ENCODE assay signal across 18 cellular contexts in genomic region chr16:80323808-80324195, GRCh38.
A peak's percentile ranks its signal among the peaks of the same experiment; 100 is the strongest.
DNase-seq lines count a peak whose midpoint lies in the region; ATAC-seq, FAIRE-seq and TF ChIP-seq lines count a peak whose summit lies in the region.
"Had no signal": no experiment of that assay in that cellular context is flagged by ENCODE, and none has a peak within 500 bp of the region (broad histone marks: within the 10 kb centered on the region; RNA-seq: fewer than 3 reads in every experiment).

No MANE protein-coding gene starts in this region.

- TF ChIP-seq RAD21 in H1 (IDR thresholded peaks at IDR 0.05 in 1 of 2, conservative IDR thresholded peaks at IDR 0.05 in 1 of 2; ENCODE audit: low read depth in 2 of 2, low read length in 2 of 2) = no peak

- no peak for FAIRE-seq in H1 (lab: Jason Lieb, UNC)
- FAIRE-seq: D721Med, G401.6, GM12891, GM18507, HepG2 had no signal

- H3K23me2 ChIP-seq in H1 (ENCODE audit: low read depth, low read length) = no peaks in the 10 kb centered on the region

- 0 out of 2 replicates have a peak overlapping the region, but pooled peaks have one; percentile 52 for H2BK12ac ChIP-seq in H1 (ENCODE audit: low read depth, low read length)

- H3K4ac ChIP-seq in H1 (replicated peaks; ENCODE audit: insufficient read length, low read depth, low read length) = no peak overlapping the region

- peaks cover 17% of the 10 kb centered on the region for H3K4me1 Mint-ChIP-seq in WTC11
- H3K4me1 Mint-ChIP-seq in stimulated activated naive CD8-positive, alpha-beta T cell treated with anti-CD3 and anti-CD28 coated beads, Interleukin-15, amount 100 ng/mL, for 72 hours = no peaks in the 10 kb centered on the region
- H3K4me1 Mint-ChIP-seq: B cell, IgD-negative memory B cell had no signal

- H3K4me3 ChIP-seq in H1 (ENCODE audit: extremely low read depth in 1 of 4, insufficient read depth in 2 of 4, low read depth in 3 of 4, low read length in 4 of 4) = no peak overlapping the region
- H3K4me3 ChIP-seq in upper lobe of left lung = no peak overlapping the region
- H3K4me3 ChIP-seq: BLaER1 treated with 17β-estradiol and CSF1 and Interleukin-3, amounts not matched to agents 10 nM and 100 nM; GM23248 had no signal

- H3K9me3 ChIP-seq in H1 (ENCODE audit: insufficient read depth in 2 of 2, low read depth in 1 of 2, low read length in 1 of 2) (no peaks in the 10 kb centered on the region), upper lobe of left lung (no peaks in the 10 kb centered on the region)

- H3K36me3 ChIP-seq in H1 (ENCODE audit: control insufficient read depth in 2 of 4, insufficient read depth in 4 of 4, low read length in 3 of 4) (no peaks in the 10 kb centered on the region), upper lobe of left lung (no peaks in the 10 kb centered on the region)
- H3K36me3 ChIP-seq: BLaER1 treated with 17β-estradiol and CSF1 and Interleukin-3, amounts not matched to agents 10 nM and 100 nM had no signal

- H3K56ac ChIP-seq in H1 (replicated peaks; ENCODE audit: insufficient read length, low read depth, low read length) = no peak overlapping the region

- no peak overlapping the region for H3K4me3 Mint-ChIP-seq in WTC11
- H3K4me3 Mint-ChIP-seq in stimulated activated naive CD8-positive, alpha-beta T cell treated with anti-CD3 and anti-CD28 coated beads, Interleukin-15, amount 100 ng/mL, for 72 hours = no peak overlapping the region
- H3K4me3 Mint-ChIP-seq: B cell; CD8-positive, alpha-beta T cell; IgD-negative memory B cell had no signal

- in situ Hi-C loops in GM13976 (cut with MboI; ENCODE audit: low sequenced_read_pairs, unreplicated experiment) = no loop called here

- H3K4me1 ChIP-seq in H1 (replicated peaks in 1 of 4; ENCODE audit: control insufficient read depth in 3 of 4, insufficient read depth in 4 of 4, low read length in 3 of 4) (peaks cover 0 to 15% (median under 1%) of the 10 kb centered on the region in 4 experiments; a peak in 2 of 7 replicates), upper lobe of left lung (no peaks in the 10 kb centered on the region)
- H3K4me1 ChIP-seq: BLaER1 treated with 17β-estradiol and CSF1 and Interleukin-3, amounts not matched to agents 10 nM and 100 nM had no signal

- no peak overlapping the region; the same call in 1 of the 2 replicates for H2BK15ac ChIP-seq in H1 (ENCODE audit: low read length)

- peak overlapping the region; percentile 66 for H4K91ac ChIP-seq in H1 (replicated peaks; ENCODE audit: insufficient read length, low read length)

- H3K23ac ChIP-seq in H1 (ENCODE audit: insufficient read length) = no peak overlapping the region

- ATAC-seq in WTC11 (peak; percentile 56), upper lobe of left lung (ENCODE audit: low FRiP score in 2 of 2) (no peak)
- ATAC-seq in stimulated activated naive CD8-positive, alpha-beta T cell treated with anti-CD3 and anti-CD28 coated beads, Interleukin-15, amount 100 ng/mL, for 72 hours = no peak
- ATAC-seq: CD8-positive, alpha-beta T cell; HepG2 had no signal

- DNase-seq in WTC11 (ENCODE audit: low spot score) = no peak
- DNase-seq in H1 (ENCODE audit: low read depth in 1 of 2, low spot score in 2 of 2) = no peak
- peak; percentile 12 for DNase-seq in iPS-NIHi11 (ENCODE audit: low spot score)
- no peak for DNase-seq in upper lobe of left lung
- DNase-seq in GM13976 (ENCODE audit: low spot score) = no peak
- DNase-seq in stimulated activated naive CD8-positive, alpha-beta T cell treated with anti-CD3 and anti-CD28 coated beads, Interleukin-15, amount 100 ng/mL, for 72 hours = no peak
- no peak for DNase-seq in NCI-H2107 (lab: John Stamatoyannopoulos, UW)
- DNase-seq: CD8-positive, alpha-beta T cell; COR-L47; GM23248 had no signal

- no peaks in the 10 kb centered on the region for H4K20me1 ChIP-seq in H1 (replicated peaks in 1 of 2; ENCODE audit: control insufficient read depth in 1 of 2, insufficient read depth in 2 of 2, low read length in 2 of 2)
- H4K20me1 ChIP-seq: BLaER1 treated with 17β-estradiol and CSF1 and Interleukin-3, amounts not matched to agents 10 nM and 100 nM had no signal

- H3K9ac ChIP-seq in H1 (replicated peaks in 1 of 4; ENCODE audit: extremely low read depth in 1 of 4, low read depth in 3 of 4, low read length in 3 of 4) = no peak overlapping the region
- H3K9ac ChIP-seq: BLaER1 treated with 17β-estradiol and CSF1 and Interleukin-3, amounts not matched to agents 10 nM and 100 nM; GM23248 had no signal

- H3K4me2 ChIP-seq in H1 (ENCODE audit: insufficient read depth in 1 of 2, low read depth in 2 of 2, low read length in 2 of 2) = no peak overlapping the region
- H3K4me2 ChIP-seq: BLaER1 treated with 17β-estradiol and CSF1 and Interleukin-3, amounts not matched to agents 10 nM and 100 nM had no signal

- H3K27ac ChIP-seq in H1 (ENCODE audit: low read depth, low read length) = no peak overlapping the region
- H3K27ac ChIP-seq in upper lobe of left lung = no peak overlapping the region
- H3K27ac ChIP-seq: BLaER1 treated with 17β-estradiol and CSF1 and Interleukin-3, amounts not matched to agents 10 nM and 100 nM; GM23248 had no signal

- no peak for TF ChIP-seq POLR2A in H1 (IDR thresholded peaks at IDR 0.05; ENCODE audit: control extremely low read depth in 1 of 2, low read depth in 2 of 2, low read length in 2 of 2)
- no peak for TF ChIP-seq POLR2A in upper lobe of left lung (IDR thresholded peaks at IDR 0.05)

- CTCF ChIA-PET in WTC11 (lab: Charles Lee) = interaction anchor here (1.2 to 1.4 kb wide), 2 partner anchors 17 to 46 kb away, joined by 3 to 4 read pairs; no protein-coding TSS in a partner anchor
- CTCF ChIA-PET in H1 (lab: Charles Lee; ENCODE audit: partially characterized antibody) = interaction anchor here (0.6 to 3.0 kb wide), 4 partner anchors 18 to 806 kb away, joined by 3 to 9 read pairs (median 3); no protein-coding TSS in a partner anchor

- 89% methylated on average over 2 of the region's 3 CpGs; no CpG with 5 or more reads in 1 of the 2 experiments for WGBS in H1 (ENCODE audit: extremely low coverage in 1 of 2, insufficient coverage in 1 of 2, insufficient read length in 1 of 2, insufficient replicate concordance in 2 of 2, low coverage in 1 of 2, low lambda C conversion rate in 2 of 2, missing lambda C conversion rate in 1 of 2), 2 experiments
- 75 to 94% methylated on average over 2 to 3 of the region's 3 CpGs for WGBS in upper lobe of left lung, 2 donors

- no peak overlapping the region for H3K14ac ChIP-seq in H1 (ENCODE audit: insufficient read length)

- H2BK5ac ChIP-seq in H1 (ENCODE audit: low read depth, low read length) = no peak overlapping the region

- no peak overlapping the region for H3K18ac ChIP-seq in H1 (ENCODE audit: extremely low read depth, low read length)

- 0 out of 7 replicates have a peak, but pooled peaks cover 0 to 2% (median 0%) of the 10 kb centered on the region in 4 experiments for H3K27me3 ChIP-seq in H1 (replicated peaks in 1 of 4; ENCODE audit: control insufficient read depth in 3 of 4, extremely low read depth in 1 of 4, insufficient read depth in 3 of 4, low read length in 3 of 4)
- no peaks in the 10 kb centered on the region for H3K27me3 ChIP-seq in upper lobe of left lung
- H3K27me3 ChIP-seq: BLaER1 treated with 17β-estradiol and CSF1 and Interleukin-3, amounts not matched to agents 10 nM and 100 nM had no signal

- TF ChIP-seq CTCF in WTC11 (IDR thresholded peaks at IDR 0.05) (no peak), H1 (IDR thresholded peaks at IDR 0.05; ENCODE audit: control extremely low read depth in 1 of 3, insufficient read depth in 1 of 3, low read depth in 1 of 3, low read length in 3 of 3) (no peak), upper lobe of left lung (IDR thresholded peaks at IDR 0.05) (no peak), GM13976 (IDR thresholded peaks at IDR 0.05; ENCODE audit: borderline replicate concordance, control extremely low read depth, extremely low read depth, insufficient read depth, missing control alignments) (no peak)

- H3K27me3 Mint-ChIP-seq in WTC11 (ENCODE audit: low read depth) = no peaks in the 10 kb centered on the region
- peaks cover 17% of the 10 kb centered on the region for H3K27me3 Mint-ChIP-seq in stimulated activated naive CD8-positive, alpha-beta T cell treated with anti-CD3 and anti-CD28 coated beads, Interleukin-15, amount 100 ng/mL, for 72 hours

- no peak overlapping the region for H2BK120ac ChIP-seq in H1 (replicated peaks; ENCODE audit: low read depth, low read length)

- no peaks in the 10 kb centered on the region; the same call in 1 of the 2 replicates for H3K9me3 Mint-ChIP-seq in WTC11
- H3K9me3 Mint-ChIP-seq in stimulated activated naive CD8-positive, alpha-beta T cell treated with anti-CD3 and anti-CD28 coated beads, Interleukin-15, amount 100 ng/mL, for 72 hours = peaks cover 0 to under 1% of the 10 kb centered on the region in 2 donors
- H3K9me3 Mint-ChIP-seq: CD8-positive, alpha-beta T cell had no signal

- no peak for TF ChIP-seq EP300 in H1 (IDR thresholded peaks at IDR 0.05; ENCODE audit: borderline replicate concordance in 1 of 2, low read depth in 2 of 2, low read length in 2 of 2)
- no peak for TF ChIP-seq EP300 in upper lobe of left lung (IDR thresholded peaks at IDR 0.05)

- H4K8ac ChIP-seq in H1 (ENCODE audit: extremely low read depth, insufficient read depth, low read length) = no peak overlapping the region

- H3K27ac Mint-ChIP-seq in WTC11 = no peak overlapping the region
- H3K27ac Mint-ChIP-seq in stimulated activated naive CD8-positive, alpha-beta T cell treated with anti-CD3 and anti-CD28 coated beads, Interleukin-15, amount 100 ng/mL, for 72 hours = no peak overlapping the region
- H3K27ac Mint-ChIP-seq: B cell; CD8-positive, alpha-beta T cell; IgD-negative memory B cell had no signal

- H2AFZ ChIP-seq in H1 (ENCODE audit: low read length) = peak overlapping the region; percentile 83; the same call in 1 of the 2 replicates
- H2AFZ ChIP-seq: GM23248 had no signal

- no peak overlapping the region; the same call in 1 of the 2 replicates for H2AK5ac ChIP-seq in H1 (ENCODE audit: low read depth, low read length)

- H3K79me1 ChIP-seq in H1 (ENCODE audit: low read depth, low read length) = no peaks in the 10 kb centered on the region

- no peak overlapping the region for H4K5ac ChIP-seq in H1 (ENCODE audit: insufficient read length, low read depth, low read length)

- POLR2A ChIA-PET in WTC11 (lab: Charles Lee) = no interaction called here
- POLR2A ChIA-PET in H1 (lab: Charles Lee; ENCODE audit: partially characterized antibody) = interaction anchor here (1.0 to 1.1 kb wide), 2 partner anchors 10 to 60 kb away, joined by 3 read pairs; no protein-coding TSS in a partner anchor

- H2BK20ac ChIP-seq in H1 (ENCODE audit: low read length) = no peak overlapping the region

- no peaks in the 10 kb centered on the region for H3K79me2 ChIP-seq in H1 (ENCODE audit: control insufficient read depth in 1 of 2, insufficient read depth in 2 of 2, low read length in 2 of 2)

- H3K36me3 Mint-ChIP-seq in WTC11 = no peaks in the 10 kb centered on the region
- H3K36me3 Mint-ChIP-seq: CD8-positive, alpha-beta T cell; IgD-negative memory B cell had no signal

TF ChIP-seq in WTC11, 78 proteins besides CTCF, POLR2A, EP300 and RAD21 (continues in another document):
- no peak for TF ChIP-seq ELF4 (CRISPR knock-in tag; IDR thresholded peaks at IDR 0.05; ENCODE audit: low read depth)
- TF ChIP-seq JUN (CRISPR knock-in tag; IDR thresholded peaks at IDR 0.05) = no peak
- no peak for TF ChIP-seq NFE2L1 (CRISPR knock-in tag; IDR thresholded peaks at IDR 0.05)

TF ChIP-seq in H1, 55 proteins besides CTCF, POLR2A, EP300 and RAD21 (continues in another document):
- TF ChIP-seq EZH2 (IDR thresholded peaks at IDR 0.05; ENCODE audit: low read depth, low read length, severe bottlenecking) = no peak
- TF ChIP-seq SRF (IDR thresholded peaks at IDR 0.05; ENCODE audit: low read depth, low read length) = peak; percentile 79
